ENCODE assay signal across 25 cellular contexts in the genomic region with DNA sequence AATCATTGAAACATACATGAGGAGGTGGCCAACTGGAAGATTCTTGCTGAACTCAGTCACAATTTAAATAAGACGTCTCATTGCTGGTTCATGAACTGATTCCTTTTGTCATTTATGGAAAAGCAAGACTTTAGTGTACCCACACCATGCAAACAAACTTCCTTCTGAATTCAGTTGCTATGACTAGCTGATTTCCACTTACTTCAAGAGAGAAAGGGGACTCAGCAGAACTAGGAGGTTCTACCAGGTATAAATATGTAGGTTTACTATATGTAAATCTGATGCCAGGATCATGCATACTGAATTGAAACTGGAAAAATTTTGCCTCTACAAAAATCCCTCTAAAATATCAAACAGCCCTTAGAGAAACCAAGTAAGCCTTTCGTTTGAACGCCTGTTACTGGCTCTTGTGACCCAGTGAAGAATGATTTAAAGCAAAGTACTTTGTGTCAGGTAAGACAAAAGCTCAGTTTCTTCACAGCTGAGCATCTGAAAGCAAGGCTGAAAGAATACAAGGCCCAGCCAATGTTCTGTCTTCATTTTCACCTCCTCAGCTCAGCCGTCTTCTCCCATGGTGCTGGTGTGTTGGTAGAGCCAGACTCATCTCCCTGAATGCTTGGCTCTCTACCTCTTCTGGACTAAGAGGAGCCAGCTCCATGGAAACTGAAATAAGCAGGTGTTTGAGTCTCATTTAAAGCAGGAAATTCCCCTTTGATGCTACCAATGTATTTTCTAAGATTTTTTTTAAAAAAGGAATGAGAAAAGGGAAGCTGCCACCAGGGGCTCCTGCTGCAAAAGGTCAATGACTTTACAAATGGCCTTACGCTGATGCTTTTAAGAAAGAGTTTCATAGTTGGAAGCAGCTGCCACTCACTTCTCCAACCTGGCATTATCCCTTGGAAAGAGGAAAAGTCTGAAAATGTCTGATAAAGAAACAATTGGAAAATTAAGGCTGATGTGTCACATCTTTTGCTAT.
"Had no signal": no experiment of that assay in that cellular context is flagged by ENCODE, and none has a peak within 500 bp of the region (broad histone marks: within the 10 kb centered on the region; RNA-seq: fewer than 3 reads in every experiment).

No MANE protein-coding gene starts in this region.

- H3K36me3 ChIP-seq: breast epithelium, heart left ventricle, left ventricle myocardium inferior, right atrium auricular region, tibial nerve had no signal

- H3K27ac ChIP-seq: breast epithelium, heart left ventricle, left ventricle myocardium inferior, right atrium auricular region, tibial nerve had no signal

- DNase-seq: activated CD4-positive, alpha-beta T cell treated with anti-CD3 and anti-CD28 coated beads, Interleukin-2, amount 50 U/mL, for 1 hour; activated CD8-positive, alpha-beta T cell treated with anti-CD3 and anti-CD28 coated beads for 36 hours; activated gamma-delta T cell treated with Interleukin-2 at 50 U/mL for 16 hours; activated naive CD4-positive, alpha-beta T cell treated with anti-CD3 and anti-CD28 coated beads, Interleukin-2, amount 50 U/mL, for 16 hours; activated naive CD8-positive, alpha-beta T cell treated with anti-CD3 and anti-CD28 coated beads, Interleukin-2, amount 50 U/mL, for 24 hours; activated T-cell treated with anti-CD3 and anti-CD28 coated beads, Interleukin-2, amount 50 U/mL, for 4 hours; amygdala; central memory CD4-positive, alpha-beta T cell; foreskin fibroblast; heart left ventricle; left ventricle myocardium inferior; nephron progenitor cell; occipital lobe; stimulated activated CD4-positive, alpha-beta T cell treated with anti-CD3 and anti-CD28 coated beads, Interleukin-1b, Interleukin-23, amount 100 ng/mL, for 48 hours; stimulated activated CD4-positive, alpha-beta T cell treated with anti-CD3 and anti-CD28 coated beads, Interleukin-4, amount 100 ng/mL, for 4 hours; stimulated activated CD8-positive, alpha-beta memory T cell treated with anti-CD3 and anti-CD28 coated beads, Interleukin-4, amount 100 ng/mL, for 48 hours; stimulated activated naive CD4-positive, alpha-beta T cell; T-helper 2 cell had no signal

- H3K4me3 ChIP-seq: breast epithelium, heart left ventricle, left ventricle myocardium inferior, lung, right atrium auricular region, smooth muscle cell, tibial nerve had no signal

- H3K4me2 ChIP-seq: smooth muscle cell had no signal

- H3K27me3 ChIP-seq: breast epithelium, heart left ventricle, right atrium auricular region, tibial nerve had no signal

- H3K4me1 ChIP-seq: breast epithelium, heart left ventricle, left ventricle myocardium inferior, right atrium auricular region, tibial nerve had no signal

- ATAC-seq: activated CD8-positive, alpha-beta T cell treated with anti-CD3 and anti-CD28 coated beads for 36 hours; activated naive CD8-positive, alpha-beta T cell treated with anti-CD3 and anti-CD28 coated beads, Interleukin-2, amount 50 U/mL, for 24 hours; activated T-cell treated with anti-CD3 and anti-CD28 coated beads, Interleukin-2, amount 50 U/mL, for 4 hours; activated T-helper 17 cell treated with anti-CD3 and anti-CD28 coated beads, Interleukin-2, amount 50 U/mL, for 72 hours; esophagus mucosa; heart left ventricle had no signal

- H3K9me3 ChIP-seq: right atrium auricular region, tibial nerve had no signal
